Comparison of ENCODE assay signal across 22 cellular contexts in genomic region chr4:53121304-53121865, GRCh38.
A peak's percentile ranks its signal among the peaks of the same experiment; 100 is the strongest.
DNase-seq lines count a peak whose midpoint lies in the region; ATAC-seq and TF ChIP-seq lines count a peak whose summit lies in the region.
"Had no signal": no experiment of that assay in that cellular context is flagged by ENCODE, and none has a peak within 500 bp of the region (broad histone marks: within the 10 kb centered on the region; RNA-seq: fewer than 3 reads in every experiment).

No MANE protein-coding gene starts in this region.

- H3K27ac ChIP-seq in heart left ventricle (peak overlapping the region in 8 of 12 donors; percentile 18 to 79 (median 50)), osteoblast (ENCODE audit: low read depth, low read length) (no peak overlapping the region), aorta (ENCODE audit: low read depth in 1 of 2, low read length in 2 of 2) (peak overlapping the region; percentile 22 to 91)

- H3K79me2 ChIP-seq in osteoblast (ENCODE audit: insufficient read depth, low read length), result no peaks in the 10 kb centered on the region

- peak overlapping the region; percentile 30 for H2AFZ ChIP-seq in osteoblast (ENCODE audit: low read length)

- H3K36me3 ChIP-seq in heart left ventricle (no peaks in the 10 kb centered on the region), osteoblast (ENCODE audit: insufficient read depth, low read length) (no peaks in the 10 kb centered on the region), aorta (ENCODE audit: control insufficient read depth in 1 of 2, insufficient read depth in 2 of 2, low read length in 1 of 2) (no peaks in the 10 kb centered on the region)
- H3K36me3 ChIP-seq: sigmoid colon had no signal

- 77 to 91% (median 85%) methylated on average over 6 of the region's 6 CpGs for WGBS in heart left ventricle, 4 donors
- WGBS in aorta, 2 donors, result 5 to 14% methylated on average over 6 of the region's 6 CpGs

- H3K4me3 ChIP-seq in heart left ventricle (no peak overlapping the region), osteoblast (ENCODE audit: insufficient read depth, low read length) (no peak overlapping the region), aorta (ENCODE audit: low read length in 2 of 2) (no peak overlapping the region)
- H3K4me3 ChIP-seq: sigmoid colon had no signal

- TF ChIP-seq CTCF in heart left ventricle (IDR thresholded peaks at IDR 0.05) (no peak), osteoblast (IDR thresholded peaks at IDR 0.05; ENCODE audit: extremely low read depth, low read depth, low read length) (no peak), GM13976 (IDR thresholded peaks at IDR 0.05; ENCODE audit: borderline replicate concordance, control extremely low read depth, extremely low read depth, insufficient read depth, missing control alignments) (no peak)

- H3K27me3 ChIP-seq in heart left ventricle (no peaks in the 10 kb centered on the region), osteoblast (ENCODE audit: insufficient read depth, low read length) (no peaks in the 10 kb centered on the region), aorta (ENCODE audit: control insufficient read depth in 1 of 2, insufficient read depth in 2 of 2, low read length in 1 of 2) (no peaks in the 10 kb centered on the region)
- H3K27me3 ChIP-seq: sigmoid colon had no signal

- DNase-seq in heart left ventricle (no peak), Right ventricle myocardium inferior (ENCODE audit: missing footprints) (no peak), left lobe of liver (ENCODE audit: low spot score) (peak; percentile 57), osteoblast (ENCODE audit: insufficient read length, low spot score, missing footprints) (no peak), aorta (no peak), RPMI8226 (no peak), GM13976 (ENCODE audit: low spot score) (no peak)
- DNase-seq in activated naive CD4-positive, alpha-beta T cell treated with Interleukin-2 at 50 U/mL for 16 hours, result no peak
- DNase-seq: activated CD4-positive, alpha-beta T cell treated with anti-CD3 and anti-CD28 coated beads for 1 hour; activated gamma-delta T cell treated with Interleukin-2 at 50 U/mL for 16 hours; CD8-positive, alpha-beta memory T cell; effector memory CD4-positive, alpha-beta T cell; GDM1; GOT3; Kasumi-1; mammary epithelial cell; NCI-H1048; NCI-H1694 treated with DMSO at 0.1 percent for 48 hours; NCI-H2171 treated with DMSO at 0.1 percent for 48 hours; NCI-H524; sigmoid colon had no signal

- H3K9me3 ChIP-seq in heart left ventricle (no peaks in the 10 kb centered on the region), osteoblast (ENCODE audit: low read depth, low read length) (no peaks in the 10 kb centered on the region), aorta (ENCODE audit: control insufficient read depth, low read length) (no peaks in the 10 kb centered on the region)
- H3K9me3 ChIP-seq: sigmoid colon had no signal

- H3K4me1 ChIP-seq in heart left ventricle (peaks cover 0 to 35% (median 16%) of the 10 kb centered on the region in 12 donors), osteoblast (ENCODE audit: insufficient read depth, low read length) (peaks cover 26% of the 10 kb centered on the region), aorta (ENCODE audit: control insufficient read depth in 1 of 2, insufficient read depth in 2 of 2, low read length in 2 of 2) (peaks cover 0 to 5% of the 10 kb centered on the region in 2 donors)

- intact Hi-C loops in heart left ventricle (cut with DNase I) (loop anchor here in 1 of 10 donors (10.0 kb wide), 1 partner anchor 97 kb away; no protein-coding TSS in a partner anchor), Right ventricle myocardium inferior (cut with DNase I) (loop anchor here (10.0 kb wide), 1 partner anchor 97 kb away; no protein-coding TSS in a partner anchor), aorta (cut with DNase I) (loop anchor here in 1 of 2 donors (10.0 kb wide), 1 partner anchor 97 kb away; no protein-coding TSS in a partner anchor)

- H4K20me1 ChIP-seq in osteoblast (ENCODE audit: insufficient read depth, low read length), result no peaks in the 10 kb centered on the region

- in situ Hi-C loops in GM13976 (cut with MboI; ENCODE audit: low sequenced_read_pairs, unreplicated experiment), result no loop called here

- no peak for TF ChIP-seq POLR2A in heart left ventricle (IDR thresholded peaks at IDR 0.05)

- ATAC-seq in heart left ventricle, result peak in 3 of 4 donors; percentile 31 to 56 (median 48)
- ATAC-seq in Right ventricle myocardium inferior, result no peak
- peak; percentile 65 for ATAC-seq in left lobe of liver
- peak; percentile 70 for ATAC-seq in aorta (ENCODE audit: low FRiP score)
- ATAC-seq: Panc1 had no signal

- H3K4me2 ChIP-seq in osteoblast (ENCODE audit: insufficient read depth, low read length), result peak overlapping the region; percentile 19
